ENCODE assay signal across 20 cellular contexts in genomic region chr6:26361544-26361943, GRCh38. TPM values are rescaled to one million over a fixed set of nuclear protein-coding genes. Genes with fewer than 3 reads are reported as not detected.
DNase-seq lines count a peak whose midpoint lies in the region; ATAC-seq and TF ChIP-seq lines count a peak whose summit lies in the region.
"Had no signal": no experiment of that assay in that cellular context is flagged by ENCODE, and none has a peak within 500 bp of the region (broad histone marks: within the 10 kb centered on the region; RNA-seq: fewer than 3 reads in every experiment).

No MANE protein-coding gene starts in this region.

- no peak overlapping the region for H3K4me3 ChIP-seq in neural progenitor cell
- H3K4me3 ChIP-seq: thyroid gland had no signal

- H4K20me1 ChIP-seq in neural progenitor cell (ENCODE audit: low read depth), result no peaks in the 10 kb centered on the region

- H3K9me3 ChIP-seq in neural progenitor cell (ENCODE audit: low read depth), result no peaks in the 10 kb centered on the region
- H3K9me3 ChIP-seq: thyroid gland had no signal

- no peaks in the 10 kb centered on the region for H3K36me3 ChIP-seq in neural progenitor cell
- H3K36me3 ChIP-seq: thyroid gland had no signal

- H3K4me1 Mint-ChIP-seq in activated T-cell treated with anti-CD3 and anti-CD28 coated beads, Interleukin-2, amount 50 U/mL, for 24 hours (ENCODE audit: low read depth), result peaks cover 36% of the 10 kb centered on the region
- H3K4me1 Mint-ChIP-seq in activated T-cell treated with anti-CD3 and anti-CD28 coated beads, Interleukin-2, amount 50 U/mL, for 4 hours (ENCODE audit: low read depth), result peaks cover 47% of the 10 kb centered on the region
- H3K4me1 Mint-ChIP-seq in IgD-negative memory B cell, result peaks cover 21 to 32% (median 25%) of the 10 kb centered on the region in 3 donors
- H3K4me1 Mint-ChIP-seq in activated T-helper 2 cell treated with anti-CD3 and anti-CD28 coated beads, Interferon-gamma antibody, Interleukin-2, Interleukin-4, amounts not matched to agents 10 μg/mL and 5 μg/mL and 100 μg/mL, durations not matched to agents 14 hours and 24 hours and 36 hours (ENCODE audit: low read depth), result peaks cover 42% of the 10 kb centered on the region
- H3K4me1 Mint-ChIP-seq in neural progenitor cell, result no peaks in the 10 kb centered on the region

- H3K4me2 ChIP-seq in neural progenitor cell, result no peak overlapping the region

- H3K27ac Mint-ChIP-seq in activated T-cell treated with anti-CD3 and anti-CD28 coated beads, Interleukin-2, amount 50 U/mL, for 24 hours, result peak overlapping the region; percentile 73
- H3K27ac Mint-ChIP-seq in IgD-negative memory B cell (peak overlapping the region in 2 of 3 donors; percentile 12 to 85), neural progenitor cell (peak overlapping the region; percentile 57)
- H3K27ac Mint-ChIP-seq in activated T-helper 2 cell treated with anti-CD3 and anti-CD28 coated beads, Interferon-gamma antibody, Interleukin-2, Interleukin-4, amounts not matched to agents 10 μg/mL and 5 μg/mL and 100 μg/mL, durations not matched to agents 14 hours and 24 hours and 36 hours, result peak overlapping the region; percentile 10

- TF ChIP-seq CTCF in neural progenitor cell (IDR thresholded peaks at IDR 0.05), result no peak

- no peak overlapping the region for H3K4me3 Mint-ChIP-seq in activated T-cell treated with anti-CD3 and anti-CD28 coated beads, Interleukin-2, amount 50 U/mL, for 24 hours
- H3K4me3 Mint-ChIP-seq in activated T-cell treated with anti-CD3 and anti-CD28 coated beads, Interleukin-2, amount 50 U/mL, for 4 hours, result no peak overlapping the region
- H3K4me3 Mint-ChIP-seq in IgD-negative memory B cell, result peak overlapping the region in 1 of 4 donors; percentile 39
- no peak overlapping the region for H3K4me3 Mint-ChIP-seq in activated T-helper 2 cell treated with anti-CD3 and anti-CD28 coated beads, Interferon-gamma antibody, Interleukin-2, Interleukin-4, amounts not matched to agents 10 μg/mL and 5 μg/mL and 100 μg/mL, durations not matched to agents 14 hours and 24 hours and 36 hours (ENCODE audit: low read depth)
- H3K4me3 Mint-ChIP-seq in neural progenitor cell, result no peak overlapping the region

- no peak overlapping the region for H3K9ac ChIP-seq in neural progenitor cell

- H3K9me3 Mint-ChIP-seq in activated T-cell treated with anti-CD3 and anti-CD28 coated beads, Interleukin-2, amount 50 U/mL, for 24 hours, result no peaks in the 10 kb centered on the region
- H3K9me3 Mint-ChIP-seq in activated T-cell treated with anti-CD3 and anti-CD28 coated beads, Interleukin-2, amount 50 U/mL, for 4 hours, result no peaks in the 10 kb centered on the region
- H3K9me3 Mint-ChIP-seq in IgD-negative memory B cell, result peaks cover 0 to 2% (median 0%) of the 10 kb centered on the region in 3 donors
- no peaks in the 10 kb centered on the region for H3K9me3 Mint-ChIP-seq in activated T-helper 2 cell treated with anti-CD3 and anti-CD28 coated beads, Interferon-gamma antibody, Interleukin-2, Interleukin-4, amounts not matched to agents 10 μg/mL and 5 μg/mL and 100 μg/mL, durations not matched to agents 14 hours and 24 hours and 36 hours
- no peaks in the 10 kb centered on the region for H3K9me3 Mint-ChIP-seq in neural progenitor cell
- H3K9me3 Mint-ChIP-seq: brain, memory B cell had no signal

- H3F3A ChIP-seq in neural progenitor cell (ENCODE audit: low read depth), result no peaks in the 10 kb centered on the region

- H3K27ac ChIP-seq in neural progenitor cell, result no peak overlapping the region
- H3K27ac ChIP-seq: epithelial cell of prostate, foreskin keratinocyte, thyroid gland had no signal

- ATAC-seq in activated T-cell treated with anti-CD3 and anti-CD28 coated beads, Interleukin-2, amount 50 U/mL, for 4 hours, result no peak
- ATAC-seq: foreskin keratinocyte had no signal

- no peaks in the 10 kb centered on the region for H3K4me1 ChIP-seq in neural progenitor cell

- no peaks in the 10 kb centered on the region for H3K36me3 Mint-ChIP-seq in activated T-cell treated with anti-CD3 and anti-CD28 coated beads, Interleukin-2, amount 50 U/mL, for 24 hours (ENCODE audit: low read depth)
- no peaks in the 10 kb centered on the region for H3K36me3 Mint-ChIP-seq in activated T-cell treated with anti-CD3 and anti-CD28 coated beads, Interleukin-2, amount 50 U/mL, for 4 hours (ENCODE audit: insufficient read depth)
- H3K36me3 Mint-ChIP-seq in IgD-negative memory B cell, result no peaks in the 10 kb centered on the region
- no peaks in the 10 kb centered on the region for H3K36me3 Mint-ChIP-seq in activated T-helper 2 cell treated with anti-CD3 and anti-CD28 coated beads, Interferon-gamma antibody, Interleukin-2, Interleukin-4, amounts not matched to agents 10 μg/mL and 5 μg/mL and 100 μg/mL, durations not matched to agents 14 hours and 24 hours and 36 hours (ENCODE audit: low read depth)
- no peaks in the 10 kb centered on the region for H3K36me3 Mint-ChIP-seq in neural progenitor cell
- H3K36me3 Mint-ChIP-seq: brain, memory B cell had no signal

- no peak overlapping the region for H2AFZ ChIP-seq in neural progenitor cell (replicated peaks)

- intact Hi-C loops in activated T-helper 2 cell treated with anti-CD3 and anti-CD28 coated beads, Interferon-gamma antibody, Interleukin-2, Interleukin-4, amounts not matched to agents 10 μg/mL and 5 μg/mL and 100 μg/mL, durations not matched to agents 14 hours and 24 hours and 36 hours (cut with micrococcal nuclease), result no loop called here

- H3K27me3 ChIP-seq in neural progenitor cell, result no peaks in the 10 kb centered on the region
- H3K27me3 ChIP-seq: foreskin keratinocyte, thyroid gland had no signal

- H3K79me2 ChIP-seq in neural progenitor cell (ENCODE audit: low read depth), result no peaks in the 10 kb centered on the region

- no peak for DNase-seq in activated T-cell treated with anti-CD3 and anti-CD28 coated beads, Interleukin-2, amount 50 U/mL, for 24 hours
- DNase-seq in activated T-cell treated with anti-CD3 and anti-CD28 coated beads, Interleukin-2, amount 50 U/mL, for 4 hours, result no peak
- no peak for DNase-seq in activated T-helper 2 cell treated with anti-CD3 and anti-CD28 coated beads, Interferon-gamma antibody, Interleukin-2, Interleukin-4, amounts not matched to agents 10 μg/mL and 5 μg/mL and 100 μg/mL, durations not matched to agents 14 hours and 24 hours and 36 hours (ENCODE audit: low spot score)
- DNase-seq in neural progenitor cell (ENCODE audit: low spot score), result no peak
- DNase-seq in germinal center (ENCODE audit: low spot score), result no peak
- no peak for DNase-seq in HT-29 (ENCODE audit: low spot score)
- DNase-seq in NCI-H1105 treated with DMSO at 0.1 percent for 48 hours (lab: John Stamatoyannopoulos, UW), result no peak
- DNase-seq: activated gamma-delta T cell, C1 segment of cervical spinal cord, cortex of kidney, DMS153, foreskin keratinocyte, hypothalamus, kidney, NCI-H2227 treated with DMSO at 0.1 percent for 48 hours, thyroid gland had no signal

- H3K27me3 Mint-ChIP-seq in activated T-cell treated with anti-CD3 and anti-CD28 coated beads, Interleukin-2, amount 50 U/mL, for 24 hours, result no peaks in the 10 kb centered on the region
- H3K27me3 Mint-ChIP-seq in activated T-cell treated with anti-CD3 and anti-CD28 coated beads, Interleukin-2, amount 50 U/mL, for 4 hours (ENCODE audit: low read depth), result no peaks in the 10 kb centered on the region
- H3K27me3 Mint-ChIP-seq in IgD-negative memory B cell (peaks cover 20% of the 10 kb centered on the region), neural progenitor cell (ENCODE audit: insufficient read depth, low read depth) (peaks cover 4% of the 10 kb centered on the region)
- H3K27me3 Mint-ChIP-seq in activated T-helper 2 cell treated with anti-CD3 and anti-CD28 coated beads, Interferon-gamma antibody, Interleukin-2, Interleukin-4, amounts not matched to agents 10 μg/mL and 5 μg/mL and 100 μg/mL, durations not matched to agents 14 hours and 24 hours and 36 hours (ENCODE audit: low read depth), result no peaks in the 10 kb centered on the region

RNA-seq across cellular contexts. Expression of gene BTN3A2, which starts 3.5 kb away (rescaled TPM):
- 10 to 100 TPM; 24.9 to 41.2 (median 31.0) TPM for total RNA-seq in activated T-cell treated with anti-CD3 and anti-CD28 coated beads, Interleukin-2, amount 50 U/mL, for 4 hours
- polyA plus RNA-seq in IgD-negative memory B cell, result 91.7 TPM
- total RNA-seq in activated T-helper 2 cell treated with anti-CD3 and anti-CD28 coated beads, Interferon-gamma antibody, Interleukin-2, Interleukin-4, amounts not matched to agents 10 μg/mL and 5 μg/mL and 100 μg/mL, durations not matched to agents 14 hours and 24 hours and 36 hours, result 61.2 and 63.2 TPM in 2 replicates
- 3.2 and 5.9 TPM in 2 replicates for total RNA-seq in neural progenitor cell (ENCODE audit: low replicate concordance)
- total RNA-seq in HT-29 (2014; rRNA removed; shearing (Covaris generic)), result 5.5 and 9.4 TPM in 2 replicates

RNA-seq across cellular contexts. Expression of gene BTN2A2, which starts 21.4 kb away (rescaled TPM):
- total RNA-seq in activated T-cell treated with anti-CD3 and anti-CD28 coated beads, Interleukin-2, amount 50 U/mL, for 4 hours, result 10 to 100 TPM in 1 of 3 donors, 1 to 10 TPM in 2; 9.0 to 10.3 (median 9.0) TPM
- polyA plus RNA-seq in IgD-negative memory B cell, result 33.8 TPM
- total RNA-seq in activated T-helper 2 cell treated with anti-CD3 and anti-CD28 coated beads, Interferon-gamma antibody, Interleukin-2, Interleukin-4, amounts not matched to agents 10 μg/mL and 5 μg/mL and 100 μg/mL, durations not matched to agents 14 hours and 24 hours and 36 hours, result 23.9 and 24.6 TPM in 2 replicates
- total RNA-seq in neural progenitor cell (ENCODE audit: low replicate concordance), result 28.2 and 30.9 TPM in 2 replicates
- total RNA-seq in HT-29 (2014; rRNA removed; shearing (Covaris generic)), result 3.5 and 5.3 TPM in 2 replicates

RNA-seq across cellular contexts. Expression of gene BTN3A1, which starts 40.5 kb away (rescaled TPM):
- total RNA-seq in activated T-cell treated with anti-CD3 and anti-CD28 coated beads, Interleukin-2, amount 50 U/mL, for 4 hours, result 10 to 100 TPM in 2 of 3 donors, 1 to 10 TPM in 1; 9.1 to 11.9 (median 10.8) TPM
- 38.6 TPM for polyA plus RNA-seq in IgD-negative memory B cell
- 34.8 and 38.6 TPM in 2 replicates for total RNA-seq in activated T-helper 2 cell treated with anti-CD3 and anti-CD28 coated beads, Interferon-gamma antibody, Interleukin-2, Interleukin-4, amounts not matched to agents 10 μg/mL and 5 μg/mL and 100 μg/mL, durations not matched to agents 14 hours and 24 hours and 36 hours
- 9.7 and 9.8 TPM in 2 replicates for total RNA-seq in neural progenitor cell (ENCODE audit: low replicate concordance)
- 3.1 and 4.5 TPM in 2 replicates for total RNA-seq in HT-29 (2014; rRNA removed; shearing (Covaris generic))

Comparison
In these comparisons a context has a peak if more than half of its experiments do, and no peak if none do; other contexts are left out.
1. H3K27ac Mint-ChIP-seq: peak in every context shown above with its lines; median percentile 73 in activated T-cell treated with anti-CD3 and anti-CD28 coated beads, Interleukin-2, amount 50 U/mL, for 24 hours; 57 in neural progenitor cell; 48 in IgD-negative memory B cell; 10 in activated T-helper 2 cell treated with anti-CD3 and anti-CD28 coated beads, Interferon-gamma antibody, Interleukin-2, Interleukin-4, amounts not matched to agents 10 μg/mL and 5 μg/mL and 100 μg/mL, durations not matched to agents 14 hours and 24 hours and 36 hours.